In the genomic region with DNA sequence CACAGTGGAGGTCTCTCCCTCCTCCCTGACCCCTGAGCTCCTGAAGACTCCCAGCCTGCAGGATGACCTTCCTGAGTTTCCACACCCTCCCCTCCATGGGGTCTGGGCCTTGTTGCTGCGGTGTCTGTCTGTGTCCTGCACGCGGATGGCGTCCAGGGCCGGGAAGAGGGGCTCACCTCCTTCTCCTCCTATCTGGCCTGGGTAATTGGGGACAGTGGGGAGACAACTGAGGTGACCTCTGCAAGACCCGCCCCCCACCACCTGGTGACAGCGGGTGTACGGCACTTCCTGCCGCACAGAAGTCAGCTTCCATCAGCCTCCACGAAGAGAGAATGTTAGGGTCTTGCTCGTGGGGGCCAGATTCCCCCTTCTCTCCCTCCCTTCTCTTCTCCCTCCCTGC, we compare ENCODE assay signal across 19 cellular contexts. TPM values are rescaled to one million over a fixed set of nuclear protein-coding genes. Genes with fewer than 3 reads are reported as not detected.
A peak's percentile ranks its signal among the peaks of the same experiment; 100 is the strongest.
DNase-seq lines count a peak whose midpoint lies in the region; ATAC-seq and TF ChIP-seq lines count a peak whose summit lies in the region.
"Had no signal": no experiment of that assay in that cellular context is flagged by ENCODE, and none has a peak within 500 bp of the region (broad histone marks: within the 10 kb centered on the region; RNA-seq: fewer than 3 reads in every experiment).

No MANE protein-coding gene starts in this region.

- H2AFZ ChIP-seq in osteoblast (ENCODE audit: low read length), result no peak overlapping the region

- in situ Hi-C loops in Panc1 (cut with HindIII; ENCODE audit: low pct_unique_long_range_greater_than_20kb, low sequenced_read_pairs), result no loop called here

- ATAC-seq in Panc1, result 0 out of 2 replicates have a peak, but pooled peaks have one; percentile 32
- no peak for ATAC-seq in lower lobe of right lung
- ATAC-seq: CD8-positive, alpha-beta T cell; GM12878; HCT116 had no signal

- H3K4me1 ChIP-seq in left ventricle myocardium inferior (peaks cover 9% of the 10 kb centered on the region), Panc1 (ENCODE audit: control insufficient read depth, insufficient read depth, low read length) (no peaks in the 10 kb centered on the region), lower lobe of right lung (no peaks in the 10 kb centered on the region), osteoblast (ENCODE audit: insufficient read depth, low read length) (peaks cover 38% of the 10 kb centered on the region)

- intact Hi-C loops in cardiac septum (cut with DNase I), result no loop called here
- intact Hi-C loops in left ventricle myocardium inferior (cut with micrococcal nuclease), result no loop called here
- intact Hi-C loops in Panc1 (cut with micrococcal nuclease; ENCODE audit: unreplicated experiment), result no loop called here
- intact Hi-C loops in lower lobe of right lung (cut with DNase I), result no loop called here

- no peak for TF ChIP-seq CTCF in left ventricle myocardium inferior (IDR thresholded peaks at IDR 0.05; ENCODE audit: borderline replicate concordance)
- TF ChIP-seq CTCF in Panc1 (IDR thresholded peaks at IDR 0.05), result no peak
- no peak for TF ChIP-seq CTCF in lower lobe of right lung (IDR thresholded peaks at IDR 0.05)
- TF ChIP-seq CTCF in osteoblast (IDR thresholded peaks at IDR 0.05; ENCODE audit: extremely low read depth, low read depth, low read length), result no peak
- TF ChIP-seq CTCF in GM10248 (IDR thresholded peaks at IDR 0.05; ENCODE audit: control extremely low read depth, extremely low read depth, low read depth, missing control alignments), result no peak

- H3K79me2 ChIP-seq in osteoblast (ENCODE audit: insufficient read depth, low read length), result no peaks in the 10 kb centered on the region

- BruUV-seq in Panc1 (replicated peaks; lab: Mats Ljungman, UMichigan), result no TSS peak

- CTCF ChIA-PET in Panc1 (lab: Charles Lee), result no interaction called here
- CTCF ChIA-PET in GM10248 (lab: Yijun Ruan, JAX), result interaction anchor here (1.6 kb wide), 1 partner anchor 78 kb away, joined by 3 read pairs; no protein-coding TSS in a partner anchor

- no peak overlapping the region for H3K27ac ChIP-seq in left ventricle myocardium inferior (replicated peaks)
- no peak overlapping the region for H3K27ac ChIP-seq in Panc1 (ENCODE audit: low read length)
- H3K27ac ChIP-seq in lower lobe of right lung, result no peak overlapping the region
- H3K27ac ChIP-seq in osteoblast (ENCODE audit: low read depth, low read length), result no peak overlapping the region
- H3K27ac ChIP-seq: 22Rv1, HL-60 had no signal

- H3K4me2 ChIP-seq in osteoblast (ENCODE audit: insufficient read depth, low read length), result no peak overlapping the region

- no peaks in the 10 kb centered on the region for H4K20me1 ChIP-seq in osteoblast (ENCODE audit: insufficient read depth, low read length)

- no peaks in the 10 kb centered on the region for H3K27me3 ChIP-seq in left ventricle myocardium inferior (ENCODE audit: low read depth)
- H3K27me3 ChIP-seq in Panc1 (ENCODE audit: control insufficient read depth, insufficient read depth, low read length), result no peaks in the 10 kb centered on the region
- no peaks in the 10 kb centered on the region for H3K27me3 ChIP-seq in lower lobe of right lung (ENCODE audit: low read depth)
- no peaks in the 10 kb centered on the region for H3K27me3 ChIP-seq in osteoblast (ENCODE audit: insufficient read depth, low read length)

- H3K36me3 ChIP-seq in left ventricle myocardium inferior (no peaks in the 10 kb centered on the region), Panc1 (ENCODE audit: control insufficient read depth, insufficient read depth, low read length) (no peaks in the 10 kb centered on the region), lower lobe of right lung (no peaks in the 10 kb centered on the region), osteoblast (ENCODE audit: insufficient read depth, low read length) (no peaks in the 10 kb centered on the region)

- peak; percentile 70 for DNase-seq in cardiac septum (ENCODE audit: low spot score)
- no peak for DNase-seq in left ventricle myocardium inferior
- no peak for DNase-seq in Panc1 (ENCODE audit: low read depth, low spot score)
- DNase-seq in lower lobe of right lung, result peak; percentile 35
- DNase-seq in osteoblast (ENCODE audit: insufficient read length, low spot score, missing footprints), result peak; percentile 18
- no peak for DNase-seq in GM10248 (ENCODE audit: extremely low spot score)
- no peak for DNase-seq in DMS153 treated with DMSO at 0.1 percent for 48 hours (lab: John Stamatoyannopoulos, UW; ENCODE audit: unreplicated experiment)
- DNase-seq in cortex of kidney (lab: John Stamatoyannopoulos, UW), result no peak
- DNase-seq: CD8-positive, alpha-beta T cell; COR-L47; GOT3 had no signal

- peaks cover 12% of the 10 kb centered on the region for H3K9me3 ChIP-seq in left ventricle myocardium inferior (replicated peaks)
- H3K9me3 ChIP-seq in Panc1 (ENCODE audit: control insufficient read depth, insufficient read depth, low read depth, low read length), result no peaks in the 10 kb centered on the region
- peaks cover 2% of the 10 kb centered on the region for H3K9me3 ChIP-seq in lower lobe of right lung
- H3K9me3 ChIP-seq in osteoblast (ENCODE audit: low read depth, low read length), result no peaks in the 10 kb centered on the region

- H3K4me3 ChIP-seq in left ventricle myocardium inferior (no peak overlapping the region), Panc1 (ENCODE audit: low read depth in 2 of 2, low read length in 2 of 2) (no peak overlapping the region), lower lobe of right lung (no peak overlapping the region), osteoblast (ENCODE audit: insufficient read depth, low read length) (no peak overlapping the region)
- H3K4me3 ChIP-seq: GM12878 had no signal

- POLR2A ChIA-PET in Panc1 (lab: Charles Lee), result no interaction called here
- POLR2A ChIA-PET in GM10248 (lab: Yijun Ruan, JAX), result no interaction called here

RNA-seq across cellular contexts. Expression of gene LINC01488, which starts 31.7 kb away (rescaled TPM):
- total RNA-seq in cardiac septum (0.19 TPM), left ventricle myocardium inferior (0.38 TPM), Panc1 (2021; ENCODE audit: unreplicated experiment) (not detected), lower lobe of right lung (not detected), osteoblast (not detected in 2 replicates)
- polyA plus RNA-seq in Panc1 (2012; ENCODE audit: insufficient read length), result not detected
- total RNA-seq: A673; CD8-positive, alpha-beta T cell; Daoy; GM12878 had no signal
- polyA plus RNA-seq: BJ, CD14-positive monocyte, GM12878 had no signal

Comparison
In these comparisons a context has a peak if more than half of its experiments do, and no peak if none do; other contexts are left out.
1. DNase-seq: peak in cardiac septum (single experiment), lower lobe of right lung (single experiment) and osteoblast (single experiment); none in left ventricle myocardium inferior (single experiment), Panc1 (single experiment), GM10248 (single experiment), DMS153 treated with DMSO at 0.1 percent for 48 hours (single experiment) and cortex of kidney (single experiment).